ENCODE assay signal across 38 cellular contexts in the genomic region with DNA sequence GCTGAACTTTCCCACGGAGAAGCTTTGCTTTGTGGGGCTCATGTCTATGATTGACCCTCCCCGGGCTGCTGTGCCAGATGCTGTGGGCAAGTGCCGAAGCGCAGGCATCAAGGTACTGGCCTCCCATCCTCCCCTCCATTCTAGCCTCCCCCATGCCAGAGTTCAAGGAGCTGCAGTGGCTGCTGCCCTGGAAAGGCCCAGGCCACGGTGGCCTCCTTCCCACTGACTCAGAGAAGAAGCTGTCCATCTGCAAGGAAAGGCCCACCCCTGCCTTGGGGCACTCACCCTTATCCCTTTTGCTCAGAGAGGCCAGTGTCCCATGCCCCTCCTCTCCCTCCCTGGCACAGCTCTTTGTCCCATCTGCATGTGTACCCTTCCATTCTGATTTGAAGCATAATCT. TPM values are rescaled to one million over a fixed set of nuclear protein-coding genes. Genes with fewer than 3 reads are reported as not detected.
DNase-seq lines count a peak whose midpoint lies in the region; ATAC-seq, FAIRE-seq and TF ChIP-seq lines count a peak whose summit lies in the region.
"Had no signal": no experiment of that assay in that cellular context is flagged by ENCODE, and none has a peak within 500 bp of the region (broad histone marks: within the 10 kb centered on the region; RNA-seq: fewer than 3 reads in every experiment).

No MANE protein-coding gene starts in this region.

- no peak for FAIRE-seq in kidney (lab: Jason Lieb, UNC)
- FAIRE-seq: A204.1, bronchial epithelial cell, keratinocyte had no signal

- H3K36me3 ChIP-seq in left ventricle myocardium inferior (peaks cover 85% of the 10 kb centered on the region), kidney (ENCODE audit: control insufficient read depth in 1 of 2, insufficient read depth in 2 of 2, low read length in 2 of 2) (no peaks in the 10 kb centered on the region), spleen (no peaks in the 10 kb centered on the region), stomach (peaks cover 0 to 35% (median 13%) of the 10 kb centered on the region in 4 donors)
- H3K36me3 ChIP-seq: colonic mucosa, uterus had no signal

- H3K4me3 ChIP-seq in left ventricle myocardium inferior (no peak overlapping the region), kidney (ENCODE audit: low read length in 2 of 2) (no peak overlapping the region), spleen (no peak overlapping the region), stomach (no peak overlapping the region)
- H3K4me3 ChIP-seq: colonic mucosa, GM23248, lung, mucosa of descending colon, uterus had no signal

- no peak for ATAC-seq in Right ventricle myocardium superior (ENCODE audit: poor library complexity)
- ATAC-seq: activated CD8-positive, alpha-beta T cell treated with anti-CD3 and anti-CD28 coated beads for 36 hours; activated T-helper 17 cell treated with anti-CD3 and anti-CD28 coated beads, Interleukin-2, amount 50 U/mL, for 72 hours; CD8-positive, alpha-beta T cell; mucosa of descending colon; natural killer cell; Panc1 had no signal

- DNase-seq in left ventricle myocardium inferior (no peak), Right ventricle myocardium superior (no peak), kidney (peak; percentile 51), spleen (peak; percentile 48), AG20443 (ENCODE audit: low spot score) (no peak), stomach (no peak), NCI-H2107 (lab: John Stamatoyannopoulos, UW) (no peak)
- no peak for DNase-seq in stimulated activated CD4-positive, alpha-beta T cell treated with anti-CD3 and anti-CD28 coated beads, Interleukin-2, amount 100 ng/mL, for 24 hours
- DNase-seq: activated CD8-positive, alpha-beta T cell treated with anti-CD3 and anti-CD28 coated beads for 36 hours; activated naive CD4-positive, alpha-beta T cell treated with anti-CD3 and anti-CD28 coated beads, Interleukin-2, amount 50 U/mL, for 16 hours; CD8-positive, alpha-beta T cell; colonic mucosa; effector memory CD4-positive, alpha-beta T cell; glutamatergic neuron; GM23248; HFFc6; IMR-90; mucosa of descending colon; natural killer cell; NCI-H1417 treated with DMSO at 0.1 percent for 48 hours; NCI-H2081; NCI-H345; NCI-H748 treated with DMSO at 0.1 percent for 48 hours; stimulated activated CD4-positive, alpha-beta T cell treated with anti-CD3 and anti-CD28 coated beads, Interleukin-4, amount 100 ng/mL, for 1 hour; SW 1271; T-helper 9 cell; uterus had no signal

- H3K27me3 ChIP-seq in left ventricle myocardium inferior (ENCODE audit: low read depth) (no peaks in the 10 kb centered on the region), spleen (replicated peaks in 1 of 7) (no peaks in the 10 kb centered on the region), stomach (no peaks in the 10 kb centered on the region)
- H3K27me3 ChIP-seq: colonic mucosa, uterus had no signal

- H3K9ac ChIP-seq in kidney (ENCODE audit: low read length in 2 of 2), result no peak overlapping the region
- H3K9ac ChIP-seq: GM23248 had no signal

- H3K4me1 ChIP-seq in left ventricle myocardium inferior, result peaks cover 77% of the 10 kb centered on the region
- no peaks in the 10 kb centered on the region for H3K4me1 ChIP-seq in kidney (ENCODE audit: control insufficient read depth in 1 of 2, insufficient read depth in 1 of 2, low read depth in 1 of 2, low read length in 2 of 2)
- no peaks in the 10 kb centered on the region for H3K4me1 ChIP-seq in spleen
- peaks cover 0 to 29% (median 9%) of the 10 kb centered on the region in 4 donors for H3K4me1 ChIP-seq in stomach
- H3K4me1 ChIP-seq: colonic mucosa, uterus had no signal

- TF ChIP-seq POLR2A in spleen (IDR thresholded peaks at IDR 0.05), result no peak
- TF ChIP-seq POLR2A in stomach (IDR thresholded peaks at IDR 0.05), result no peak

- TF ChIP-seq CTCF in left ventricle myocardium inferior (IDR thresholded peaks at IDR 0.05; ENCODE audit: borderline replicate concordance), result no peak
- no peak for TF ChIP-seq CTCF in kidney (IDR thresholded peaks at IDR 0.05; ENCODE audit: borderline replicate concordance, extremely low read depth, insufficient read depth)
- no peak for TF ChIP-seq CTCF in spleen (IDR thresholded peaks at IDR 0.05 in 8 of 11, conservative IDR thresholded peaks at IDR 0.05 in 3 of 11)
- no peak for TF ChIP-seq CTCF in stomach (IDR thresholded peaks at IDR 0.05)

- no peaks in the 10 kb centered on the region for H3K9me3 ChIP-seq in left ventricle myocardium inferior (replicated peaks)
- H3K9me3 ChIP-seq in kidney (ENCODE audit: control insufficient read depth in 1 of 2, low read length in 2 of 2), result no peaks in the 10 kb centered on the region
- H3K9me3 ChIP-seq in spleen, result no peaks in the 10 kb centered on the region
- H3K9me3 ChIP-seq in stomach, result no peaks in the 10 kb centered on the region
- H3K9me3 ChIP-seq: colonic mucosa, mucosa of descending colon, uterus had no signal

- WGBS in spleen, 5 donors, result 81 to 93% (median 83%) methylated on average over 5 of the region's 5 CpGs
- WGBS in stomach, 5 donors, result 83 to 100% (median 90%) methylated on average over 2 to 5 of the region's 5 CpGs

- no peak for TF ChIP-seq EP300 in stomach (IDR thresholded peaks at IDR 0.05)

- intact Hi-C loops in left ventricle myocardium inferior (cut with micrococcal nuclease), result no loop called here
- intact Hi-C loops in Right ventricle myocardium superior (cut with DNase I), result no loop called here
- intact Hi-C loops in kidney (cut with DNase I), result no loop called here
- intact Hi-C loops in spleen (cut with DNase I; ENCODE audit: low total_unique reads), result no loop called here
- intact Hi-C loops in stomach (cut with DNase I; ENCODE audit: low total_unique reads), result no loop called here

- peak overlapping the region; percentile 91 for H3K27ac ChIP-seq in left ventricle myocardium inferior (replicated peaks)
- H3K27ac ChIP-seq in kidney (ENCODE audit: low read depth in 2 of 2, low read length in 2 of 2), result no peak overlapping the region
- H3K27ac ChIP-seq in spleen, result no peak overlapping the region
- no peak overlapping the region for H3K27ac ChIP-seq in stomach
- H3K27ac ChIP-seq: colonic mucosa, epithelial cell of prostate, GM23248, uterus had no signal

RNA-seq across cellular contexts. Expression of a gene that starts 14.9 kb away (rescaled TPM):
- total RNA-seq in left ventricle myocardium inferior (401 TPM), Right ventricle myocardium superior (210 TPM), kidney (4.1 TPM), spleen (10 to 100 TPM in 1 of 7 donors, 1 to 10 TPM in 3, under 1 TPM in 3; 0.20 to 19.1 (median 1.1) TPM), stomach (100 to 1,000 TPM in 1 of 5 donors, 10 to 100 TPM in 3, 1 to 10 TPM in 1; 7.0 to 104 (median 11.7) TPM)
- polyA plus RNA-seq in kidney (ENCODE audit: insufficient read depth, low read depth, low replicate concordance) (5.5 TPM), spleen (1 to 10 TPM in 1 of 3 donors, under 1 TPM in 2; 0.13 to 1.7 (median 0.27) TPM), stomach (10 to 100 TPM in 1 of 3 donors, under 1 TPM in 2; 0.31 to 17.3 (median 0.56) TPM)
- total RNA-seq: activated CD8-positive, alpha-beta T cell treated with anti-CD3 and anti-CD28 coated beads for 36 hours; activated T-helper 17 cell treated with anti-CD3 and anti-CD28 coated beads, Interleukin-2, amount 50 U/mL, for 72 hours; bronchial epithelial cell; CD8-positive, alpha-beta T cell; Daoy; natural killer cell had no signal
- polyA plus RNA-seq: keratinocyte had no signal

RNA-seq across cellular contexts. Expression of a gene that starts 20.9 kb away (rescaled TPM):
- 0.11 TPM for total RNA-seq in left ventricle myocardium inferior
- total RNA-seq in Right ventricle myocardium superior, result 0.40 TPM
- 0.19 TPM for total RNA-seq in kidney
- not detected for polyA plus RNA-seq in kidney (ENCODE audit: insufficient read depth, low read depth, low replicate concordance)
- 1 to 10 TPM in 2 of 7 donors, under 1 TPM in 3, not detected in 2; 0.70 to 2.9 (median 0.97) TPM for total RNA-seq in spleen
- polyA plus RNA-seq in spleen, result 1 to 10 TPM in 1 of 3 donors, under 1 TPM in 2; 0.85 to 2.3 (median 0.93) TPM
- under 1 TPM in 1 of 5 donors, not detected in 4; 0.37 TPM for total RNA-seq in stomach
- polyA plus RNA-seq in stomach, result under 1 TPM in 1 of 3 donors, not detected in 2; 0.05 TPM
- total RNA-seq: activated CD8-positive, alpha-beta T cell treated with anti-CD3 and anti-CD28 coated beads for 36 hours; bronchial epithelial cell; CD8-positive, alpha-beta T cell; colonic mucosa; Daoy; GM23248; HFFc6; IMR-90; LHCN-M2; natural killer cell; osteoblast had no signal
- polyA plus RNA-seq: GM23248, IMR-90, keratinocyte had no signal

RNA-seq across cellular contexts. Expression of a gene that starts 32.1 kb away (rescaled TPM):
- total RNA-seq in left ventricle myocardium inferior (18.2 TPM), Right ventricle myocardium superior (18.5 TPM), kidney (40.9 TPM), spleen (10 to 100 TPM; 16.8 to 28.9 (median 25.3) TPM), stomach (10 to 100 TPM in 3 of 5 donors, 1 to 10 TPM in 2; 4.7 to 65.2 (median 11.6) TPM)
- polyA plus RNA-seq in kidney (ENCODE audit: insufficient read depth, low read depth, low replicate concordance) (47.0 TPM), spleen (10 to 100 TPM; 15.6 to 23.1 (median 16.1) TPM), stomach (10 to 100 TPM in 2 of 3 donors, 1 to 10 TPM in 1; 5.8 to 21.7 (median 18.0) TPM)

RNA-seq across cellular contexts. Expression of a gene that starts 49.1 kb away (rescaled TPM):
- total RNA-seq in left ventricle myocardium inferior (0.05 TPM), Right ventricle myocardium superior (not detected), kidney (not detected), spleen (not detected), stomach (under 1 TPM in 1 of 5 donors, not detected in 4; 0.87 TPM)
- polyA plus RNA-seq in kidney (ENCODE audit: insufficient read depth, low read depth, low replicate concordance) (0.09 TPM), spleen (not detected), stomach (under 1 TPM in 2 of 3 donors, not detected in 1; 0.03 to 0.06 TPM)
- total RNA-seq: activated CD8-positive, alpha-beta T cell treated with anti-CD3 and anti-CD28 coated beads for 36 hours; CD8-positive, alpha-beta T cell; Daoy; GM23248; HFFc6; IMR-90; LHCN-M2; lung; natural killer cell; osteoblast; subcutaneous adipose tissue had no signal
- polyA plus RNA-seq: GM23248, IMR-90, keratinocyte, lung had no signal

RNA-seq across cellular contexts. Expression of a gene that starts 59.9 kb away (rescaled TPM):
- 39.2 TPM for total RNA-seq in left ventricle myocardium inferior
- total RNA-seq in Right ventricle myocardium superior, result 12.6 TPM
- total RNA-seq in kidney, result 0.57 TPM
- polyA plus RNA-seq in kidney (ENCODE audit: insufficient read depth, low read depth, low replicate concordance), result not detected
- 1 to 10 TPM in 1 of 7 donors, under 1 TPM in 3, not detected in 3; 0.37 to 1.1 (median 0.91) TPM for total RNA-seq in spleen
- 1 to 10 TPM in 2 of 3 donors, under 1 TPM in 1; 0.45 to 1.5 (median 1.5) TPM for polyA plus RNA-seq in spleen
- under 1 TPM in 1 of 5 donors, not detected in 4; 0.55 TPM for total RNA-seq in stomach
- under 1 TPM in 2 of 3 donors, not detected in 1; 0.48 to 0.61 TPM for polyA plus RNA-seq in stomach
- total RNA-seq: activated CD8-positive, alpha-beta T cell treated with anti-CD3 and anti-CD28 coated beads for 36 hours; activated T-helper 17 cell treated with anti-CD3 and anti-CD28 coated beads, Interleukin-2, amount 50 U/mL, for 72 hours; bronchial epithelial cell; CD8-positive, alpha-beta T cell; colonic mucosa; Daoy; LHCN-M2; natural killer cell had no signal
- polyA plus RNA-seq: GM23248, keratinocyte had no signal

Comparison
In these comparisons a context has a peak if more than half of its experiments do, and no peak if none do; other contexts are left out.
1. DNase-seq: peak in kidney (single experiment) and spleen (single experiment); none in left ventricle myocardium inferior (single experiment), Right ventricle myocardium superior (single experiment), stimulated activated CD4-positive, alpha-beta T cell treated with anti-CD3 and anti-CD28 coated beads, Interleukin-2, amount 100 ng/mL, for 24 hours (0 of 2), AG20443 (single experiment), stomach (single experiment) and NCI-H2107 (single experiment).